Comparison of ENCODE assay signal across 14 cellular contexts in the genomic region with DNA sequence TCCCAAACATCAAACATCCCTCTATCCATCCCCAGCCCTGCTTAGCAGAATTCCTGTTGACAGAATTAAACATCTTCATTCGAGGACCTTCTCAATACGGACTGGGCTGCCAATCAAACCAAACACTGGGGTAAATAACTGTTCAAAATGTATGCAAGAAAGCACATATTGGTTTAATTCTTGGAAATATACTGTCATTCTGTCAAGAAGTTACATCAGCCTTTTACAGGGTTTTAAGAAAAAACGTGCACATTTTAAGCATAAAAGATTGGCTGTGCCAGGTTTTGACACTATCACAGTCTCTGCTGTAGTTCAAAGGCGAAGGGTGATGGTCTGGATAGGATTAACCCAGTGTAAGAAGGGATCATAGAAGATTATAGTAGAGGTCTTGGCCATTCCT. TPM values are rescaled to one million over a fixed set of nuclear protein-coding genes. Genes with fewer than 3 reads are reported as not detected.
DNase-seq lines count a peak whose midpoint lies in the region; ATAC-seq and TF ChIP-seq lines count a peak whose summit lies in the region.
"Had no signal": no experiment of that assay in that cellular context is flagged by ENCODE, and none has a peak within 500 bp of the region (broad histone marks: within the 10 kb centered on the region; RNA-seq: fewer than 3 reads in every experiment).

No MANE protein-coding gene starts in this region.

- peak overlapping the region; percentile 53 for H2AFZ ChIP-seq in PC-9

- H3K9me2 ChIP-seq in PC-9 (ENCODE audit: insufficient read depth), result no peaks in the 10 kb centered on the region

- ATAC-seq in stimulated activated naive CD8-positive, alpha-beta T cell treated with anti-CD3 and anti-CD28 coated beads, Interleukin-15, amount 100 ng/mL, for 72 hours, result peak; percentile 40
- no peak for ATAC-seq in stimulated activated naive CD8-positive, alpha-beta T cell treated with anti-CD3 and anti-CD28 coated beads, Interleukin-15, Interleukin-2, amounts not matched to agents 100 U/mL and 50 U/mL, for 24 hours
- no peak for ATAC-seq in upper lobe of right lung
- no peak for ATAC-seq in Right ventricle myocardium inferior
- ATAC-seq: PC-3 had no signal

- H3K27ac ChIP-seq in PC-9 (no peak overlapping the region), upper lobe of right lung (no peak overlapping the region)
- H3K27ac ChIP-seq: C4-2B, KMS-11 had no signal

- TF ChIP-seq CTCF in PC-9 (conservative IDR thresholded peaks at IDR 0.05), result no peak
- TF ChIP-seq CTCF in upper lobe of right lung (IDR thresholded peaks at IDR 0.05), result no peak

- DNase-seq in stimulated activated naive CD8-positive, alpha-beta T cell treated with anti-CD3 and anti-CD28 coated beads, Interleukin-15, amount 100 ng/mL, for 72 hours, result no peak
- DNase-seq in stimulated activated naive CD8-positive, alpha-beta T cell treated with anti-CD3 and anti-CD28 coated beads, Interleukin-15, Interleukin-2, amounts not matched to agents 100 U/mL and 50 U/mL, for 24 hours, result no peak
- DNase-seq in PC-9, result no peak
- peak; percentile 52 for DNase-seq in dedifferentiated amniotic fluid mesenchymal stem cell (ENCODE audit: extremely low spot score)
- DNase-seq in upper lobe of right lung, result no peak
- no peak for DNase-seq in ureter (ENCODE audit: low spot score)
- DNase-seq in Right ventricle myocardium inferior (ENCODE audit: missing footprints), result no peak
- DNase-seq: MG63, NCI-H1092 treated with DMSO at 0.1 percent for 48 hours, NCI-H2081 treated with DMSO at 0.1 percent for 48 hours, NCI-H524, PC-3 had no signal

- no peaks in the 10 kb centered on the region for H3K9me3 Mint-ChIP-seq in stimulated activated naive CD8-positive, alpha-beta T cell treated with anti-CD3 and anti-CD28 coated beads, Interleukin-15, amount 100 ng/mL, for 72 hours

- H3K27ac Mint-ChIP-seq in stimulated activated naive CD8-positive, alpha-beta T cell treated with anti-CD3 and anti-CD28 coated beads, Interleukin-15, amount 100 ng/mL, for 72 hours, result peak overlapping the region; percentile 86 to 99

- no peaks in the 10 kb centered on the region for H4K20me1 ChIP-seq in PC-9 (ENCODE audit: insufficient read depth)

- H3K4me1 ChIP-seq in PC-9 (replicated peaks; ENCODE audit: insufficient read depth) (no peaks in the 10 kb centered on the region), upper lobe of right lung (no peaks in the 10 kb centered on the region)

- H3K79me2 ChIP-seq in PC-9 (ENCODE audit: low read depth), result no peaks in the 10 kb centered on the region

- no peaks in the 10 kb centered on the region; the same call in 1 of the 2 replicates for H3F3A ChIP-seq in PC-9 (ENCODE audit: insufficient read depth, low read depth)

- no peaks in the 10 kb centered on the region for H3K27me3 Mint-ChIP-seq in stimulated activated naive CD8-positive, alpha-beta T cell treated with anti-CD3 and anti-CD28 coated beads, Interleukin-15, amount 100 ng/mL, for 72 hours

- intact Hi-C loops in PC-9 (cut with micrococcal nuclease; ENCODE audit: unreplicated experiment), result no loop called here
- intact Hi-C loops in upper lobe of right lung (cut with DNase I), result no loop called here
- intact Hi-C loops in Right ventricle myocardium inferior (cut with DNase I), result no loop called here

- CTCF ChIA-PET in PC-9 (lab: Charles Lee), result no interaction called here

- BruUV-seq in PC-9 (replicated peaks; lab: Mats Ljungman, UMichigan), result no TSS peak

- H3K36me3 ChIP-seq in PC-9 (ENCODE audit: low read depth) (no peaks in the 10 kb centered on the region), upper lobe of right lung (no peaks in the 10 kb centered on the region)
- H3K36me3 ChIP-seq: MG63 had no signal

- H3K4me1 Mint-ChIP-seq in stimulated activated naive CD8-positive, alpha-beta T cell treated with anti-CD3 and anti-CD28 coated beads, Interleukin-15, amount 100 ng/mL, for 72 hours, result peaks cover 6% of the 10 kb centered on the region

- no peak overlapping the region for H3K4me3 Mint-ChIP-seq in stimulated activated naive CD8-positive, alpha-beta T cell treated with anti-CD3 and anti-CD28 coated beads, Interleukin-15, amount 100 ng/mL, for 72 hours

- H3K4me2 ChIP-seq in PC-9, result no peak overlapping the region
- H3K4me2 ChIP-seq: KMS-11 had no signal

- POLR2A ChIA-PET in PC-9 (lab: Charles Lee; ENCODE audit: unreplicated experiment), result no interaction called here

- H3K9me3 ChIP-seq in PC-9 (ENCODE audit: insufficient read depth, low read depth) (no peaks in the 10 kb centered on the region), upper lobe of right lung (no peaks in the 10 kb centered on the region)
- H3K9me3 ChIP-seq: MG63 had no signal

- H3K4me3 ChIP-seq in PC-9, result no peak overlapping the region
- no peak overlapping the region for H3K4me3 ChIP-seq in upper lobe of right lung
- H3K4me3 ChIP-seq: MG63 had no signal

- H3K27me3 ChIP-seq in PC-9 (ENCODE audit: insufficient read depth, low read depth) (0 out of 2 replicates have a peak, but pooled peaks cover 7% of the 10 kb centered on the region), upper lobe of right lung (no peaks in the 10 kb centered on the region)
- H3K27me3 ChIP-seq: MG63 had no signal

RNA-seq across cellular contexts. Expression of gene CCNF, which starts 25.1 kb away (rescaled TPM):
- total RNA-seq in PC-9 (2021), result 53.4 and 69.0 TPM in 2 replicates
- 3.6 TPM for total RNA-seq in upper lobe of right lung
- total RNA-seq in ureter, result 7.8 TPM
- 1.2 TPM for total RNA-seq in Right ventricle myocardium inferior

RNA-seq across cellular contexts. Expression of gene TEDC2, which starts 55.8 kb away (rescaled TPM):
- total RNA-seq in PC-9 (2021), result 26.3 and 28.0 TPM in 2 replicates
- not detected for total RNA-seq in upper lobe of right lung
- total RNA-seq in ureter, result 1.5 TPM
- total RNA-seq in Right ventricle myocardium inferior, result 0.95 TPM

Comparison
In these comparisons a context has a peak if more than half of its experiments do, and no peak if none do; other contexts are left out.
1. RNA of gene TEDC2, which starts 55.8 kb away (total RNA-seq): 26.3 to 28.0 TPM in PC-9; 1.5 TPM in ureter (single experiment), 0.95 TPM in Right ventricle myocardium inferior (single experiment) and not detected in upper lobe of right lung (single experiment); every median in the first group is over 10 times any median in the second.